In the genomic region with DNA sequence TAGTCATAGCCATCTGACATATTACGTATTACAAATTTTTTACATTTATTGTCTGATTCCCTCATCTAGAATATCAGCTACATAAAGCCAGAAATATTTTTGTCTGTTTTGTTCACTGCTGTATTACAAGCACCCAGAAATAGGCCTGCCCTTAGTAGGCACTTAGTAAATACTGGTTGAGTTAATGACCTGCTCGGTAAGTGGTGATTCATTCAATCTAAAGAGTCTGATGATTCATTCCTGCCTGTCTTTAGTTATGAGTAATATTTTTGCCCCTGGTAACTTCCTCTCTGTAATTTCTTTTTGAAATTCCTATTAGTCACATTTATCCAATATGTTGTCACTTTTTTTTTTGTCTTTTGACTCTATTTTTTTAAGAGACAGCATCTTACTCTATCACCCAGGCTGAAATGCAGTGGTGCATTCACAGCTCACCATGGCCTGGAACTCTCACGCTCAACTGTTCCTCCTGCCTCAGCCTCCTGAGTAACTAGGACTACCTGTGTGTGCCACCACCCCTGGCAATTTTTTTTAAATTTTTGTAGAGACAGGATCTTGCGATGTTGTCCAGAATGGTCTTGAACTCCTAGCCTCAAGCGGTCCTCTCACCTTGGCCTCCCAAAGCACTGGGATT, we compare ENCODE assay signal across 9 cellular contexts. TPM values are rescaled to one million over a fixed set of nuclear protein-coding genes. Genes with fewer than 3 reads are reported as not detected.
DNase-seq lines count a peak whose midpoint lies in the region; ATAC-seq lines count a peak whose summit lies in the region.
"Not testable (repeated sequence)": the region's sequence is repeated elsewhere in the genome, so short reads cannot be mapped to it uniquely, and the experiment has no call there.
"Had no signal": no experiment of that assay in that cellular context is flagged by ENCODE, and none has a peak within 500 bp of the region (broad histone marks: within the 10 kb centered on the region; RNA-seq: fewer than 3 reads in every experiment).

No MANE protein-coding gene starts in this region.

- peak; percentile 2 to 42 for DNase-seq in activated CD4-positive, alpha-beta T cell treated with anti-CD3 and anti-CD28 coated beads for 4 hours
- DNase-seq in activated naive CD4-positive, alpha-beta T cell treated with anti-CD3 and anti-CD28 coated beads, Interleukin-2, amount 50 U/mL, for 72 hours (ENCODE audit: low spot score in 2 of 2) = peak; percentile 7 to 56
- peak; percentile 36 for DNase-seq in kidney tubule cell (ENCODE audit: low spot score)
- peak; percentile 2 to 5 for DNase-seq in stimulated activated CD8-positive, alpha-beta memory T cell treated with anti-CD3 and anti-CD28 coated beads, Interleukin-7, amount 100 ng/mL, for 4 hours (ENCODE audit: low read depth in 2 of 2)

- ATAC-seq in GM18517 (IDR thresholded peaks at IDR 0.05; ENCODE audit: unreplicated experiment) = peak; percentile 95
- peak; percentile 93 for ATAC-seq in GM21447 (IDR thresholded peaks at IDR 0.05; ENCODE audit: unreplicated experiment)
- ATAC-seq in HG02973 (IDR thresholded peaks at IDR 0.05; ENCODE audit: unreplicated experiment) = peak; percentile 96
- ATAC-seq in HG03571 (IDR thresholded peaks at IDR 0.05; ENCODE audit: unreplicated experiment) = peak; percentile 85
- peak; percentile 99 for ATAC-seq in activated naive CD4-positive, alpha-beta T cell treated with anti-CD3 and anti-CD28 coated beads, Interleukin-2, amount 50 U/mL, for 72 hours

- H3K27ac Mint-ChIP-seq in activated naive CD4-positive, alpha-beta T cell treated with anti-CD3 and anti-CD28 coated beads, Interleukin-2, amount 50 U/mL, for 72 hours = peak overlapping the region in 1 of 2 donors; percentile 79

- H3K36me3 Mint-ChIP-seq in activated naive CD4-positive, alpha-beta T cell treated with anti-CD3 and anti-CD28 coated beads, Interleukin-2, amount 50 U/mL, for 72 hours = not testable (repeated sequence)

- H3K9me3 Mint-ChIP-seq in activated naive CD4-positive, alpha-beta T cell treated with anti-CD3 and anti-CD28 coated beads, Interleukin-2, amount 50 U/mL, for 72 hours = not testable (repeated sequence)

RNA-seq across cellular contexts. Expression of gene RGPD2, which starts 27.4 kb away (rescaled TPM):
- total RNA-seq in activated naive CD4-positive, alpha-beta T cell treated with anti-CD3 and anti-CD28 coated beads, Interleukin-2, amount 50 U/mL, for 72 hours = 1 to 10 TPM in 1 of 2 donors, under 1 TPM in 1; 0.33 to 2.0 TPM
- total RNA-seq: pulmonary artery endothelial cell had no signal

Comparison
In these comparisons a context has a peak if more than half of its experiments do, and no peak if none do; other contexts are left out.
1. Peak in every context shown above with its lines: DNase-seq and ATAC-seq.